8 cellular contexts compared by ENCODE assay signal in genomic region chr9:127973169-127974001, GRCh38. TPM values are rescaled to one million over a fixed set of nuclear protein-coding genes. Genes with fewer than 3 reads are reported as not detected.
DNase-seq lines count a peak whose midpoint lies in the region; ATAC-seq, FAIRE-seq and TF ChIP-seq lines count a peak whose summit lies in the region.

No MANE protein-coding gene starts in this region.

- peak overlapping the region; percentile 35 to 51 for H3K27ac ChIP-seq in lung (ENCODE audit: low read depth in 1 of 2, low read length in 1 of 2)
- peak overlapping the region; percentile 88 to 99 (median 94) for H3K27ac ChIP-seq in tibial nerve

- no peaks in the 10 kb centered on the region for H3K9me3 Mint-ChIP-seq in activated naive CD8-positive, alpha-beta T cell treated with anti-CD3 and anti-CD28 coated beads, Interleukin-2, amount 50 U/mL, for 24 hours

- no peaks in the 10 kb centered on the region for H3K27me3 ChIP-seq in lung (ENCODE audit: control insufficient read depth, insufficient read depth)
- no peaks in the 10 kb centered on the region for H3K27me3 ChIP-seq in tibial nerve

- no peak overlapping the region for H3K4me3 ChIP-seq in lung
- peak overlapping the region in 2 of 4 donors; percentile 21 to 30 for H3K4me3 ChIP-seq in tibial nerve

- H3K36me3 ChIP-seq in lung (ENCODE audit: control insufficient read depth in 2 of 2, insufficient read depth in 2 of 2, low read length in 2 of 2): no peaks in the 10 kb centered on the region
- H3K36me3 ChIP-seq in tibial nerve: no peaks in the 10 kb centered on the region

- TF ChIP-seq CTCF in lung (IDR thresholded peaks at IDR 0.05; ENCODE audit: control extremely low read depth, extremely low read depth): no peak
- TF ChIP-seq CTCF in tibial nerve (IDR thresholded peaks at IDR 0.05): peak in 2 of 5 experiments; percentile 5 to 37

- peaks cover 2% of the 10 kb centered on the region for H3K36me3 Mint-ChIP-seq in activated naive CD8-positive, alpha-beta T cell treated with anti-CD3 and anti-CD28 coated beads, Interleukin-2, amount 50 U/mL, for 24 hours (ENCODE audit: low read depth)

- FAIRE-seq in GM12892 (lab: Jason Lieb, UNC): no peak

- peak overlapping the region; percentile 91 for H3K4me3 Mint-ChIP-seq in activated naive CD8-positive, alpha-beta T cell treated with anti-CD3 and anti-CD28 coated beads, Interleukin-2, amount 50 U/mL, for 24 hours

- peak overlapping the region; percentile 88 for H3K27ac Mint-ChIP-seq in activated naive CD8-positive, alpha-beta T cell treated with anti-CD3 and anti-CD28 coated beads, Interleukin-2, amount 50 U/mL, for 24 hours

- TF ChIP-seq EP300 in tibial nerve (IDR thresholded peaks at IDR 0.05): no peak

- TF ChIP-seq POLR2A in tibial nerve (IDR thresholded peaks at IDR 0.05) (no peak), GM12892 (IDR thresholded peaks at IDR 0.05; ENCODE audit: low read depth, low read length) (no peak)

- 67 to 80% methylated on average over 17 of the region's 17 CpGs for WGBS in lung, 2 donors
- WGBS in tibial nerve, 2 donors: 26 to 41% methylated on average over 8 to 9 of the region's 17 CpGs

- peaks cover 15 to 52% of the 10 kb centered on the region in 2 donors for H3K4me1 ChIP-seq in lung (ENCODE audit: control insufficient read depth in 2 of 2, insufficient read depth in 2 of 2, low read length in 2 of 2)
- peaks cover 1 to 100% (median 98%) of the 10 kb centered on the region in 4 donors for H3K4me1 ChIP-seq in tibial nerve

- no peaks in the 10 kb centered on the region for H3K27me3 Mint-ChIP-seq in activated naive CD8-positive, alpha-beta T cell treated with anti-CD3 and anti-CD28 coated beads, Interleukin-2, amount 50 U/mL, for 24 hours

- H3K4me1 Mint-ChIP-seq in activated naive CD8-positive, alpha-beta T cell treated with anti-CD3 and anti-CD28 coated beads, Interleukin-2, amount 50 U/mL, for 24 hours: peaks cover 96% of the 10 kb centered on the region

- DNase-seq in activated T-cell treated with anti-CD3 and anti-CD28 coated beads, Interleukin-2, amount 50 U/mL, for 1 hour: peak; percentile 39
- no peak for DNase-seq in activated T-cell treated with anti-CD3 and anti-CD28 coated beads for 4 hours
- DNase-seq in activated naive CD8-positive, alpha-beta T cell treated with anti-CD3 and anti-CD28 coated beads, Interleukin-2, amount 50 U/mL, for 24 hours: no peak
- DNase-seq in lung (ENCODE audit: low spot score): no peak
- no peak for DNase-seq in tibial nerve (ENCODE audit: low spot score in 2 of 2)
- DNase-seq in NAMALWA (ENCODE audit: low spot score): no peak
- no peak for DNase-seq in GM12892 (ENCODE audit: insufficient read length)
- DNase-seq in COR-L47 (lab: John Stamatoyannopoulos, UW): no peak

- ATAC-seq in activated naive CD8-positive, alpha-beta T cell treated with anti-CD3 and anti-CD28 coated beads, Interleukin-2, amount 50 U/mL, for 24 hours: no peak
- no peak for ATAC-seq in lung (ENCODE audit: insufficient read depth, low FRiP score)

- H3K9me3 ChIP-seq in lung (ENCODE audit: control insufficient read depth in 2 of 2, insufficient read depth in 1 of 2, low read length in 1 of 2) (no peaks in the 10 kb centered on the region), tibial nerve (no peaks in the 10 kb centered on the region)

RNA-seq across cellular contexts. Expression of gene EEIG1, which starts 7.4 kb away (rescaled TPM):
- 10 to 100 TPM; 49.6 to 66.5 TPM for total RNA-seq in lung
- 10 to 100 TPM; 13.4 to 15.8 TPM for polyA plus RNA-seq in lung
- total RNA-seq in tibial nerve: 10 to 100 TPM; 33.9 to 53.8 (median 50.2) TPM
- polyA plus RNA-seq in GM12892 (2012; ENCODE audit: missing spikeins): 26.4 TPM

RNA-seq across cellular contexts. Expression of gene DPM2, which starts 35.7 kb away (rescaled TPM):
- total RNA-seq in lung: 10 to 100 TPM; 20.5 to 51.3 TPM
- 10 to 100 TPM; 50.8 to 51.1 TPM for polyA plus RNA-seq in lung
- total RNA-seq in tibial nerve: 10 to 100 TPM in 3 of 4 donors, 1 to 10 TPM in 1; 9.0 to 21.9 (median 14.7) TPM
- 26.4 TPM for polyA plus RNA-seq in GM12892 (2012; ENCODE audit: missing spikeins)

RNA-seq across cellular contexts. Expression of gene PIP5KL1, which starts 42.8 kb away (rescaled TPM):
- total RNA-seq in lung (1 to 10 TPM; 4.9 to 9.0 TPM), tibial nerve (under 1 TPM in 1 of 4 donors, not detected in 3; 0.59 TPM)
- polyA plus RNA-seq in lung: 1 to 10 TPM; 2.0 to 4.9 TPM
- polyA plus RNA-seq in GM12892 (2012; ENCODE audit: missing spikeins): 0.36 TPM

RNA-seq across cellular contexts. Expression of gene ST6GALNAC4, which starts 56.5 kb away (rescaled TPM):
- total RNA-seq in lung: 10 to 100 TPM; 42.7 to 96.2 TPM
- 10 to 100 TPM; 24.6 to 67.3 TPM for polyA plus RNA-seq in lung
- 10 to 100 TPM; 23.9 to 70.5 (median 37.0) TPM for total RNA-seq in tibial nerve
- 17.0 TPM for polyA plus RNA-seq in GM12892 (2012; ENCODE audit: missing spikeins)
